Comparison of ENCODE assay signal across 8 cellular contexts in the genomic region with DNA sequence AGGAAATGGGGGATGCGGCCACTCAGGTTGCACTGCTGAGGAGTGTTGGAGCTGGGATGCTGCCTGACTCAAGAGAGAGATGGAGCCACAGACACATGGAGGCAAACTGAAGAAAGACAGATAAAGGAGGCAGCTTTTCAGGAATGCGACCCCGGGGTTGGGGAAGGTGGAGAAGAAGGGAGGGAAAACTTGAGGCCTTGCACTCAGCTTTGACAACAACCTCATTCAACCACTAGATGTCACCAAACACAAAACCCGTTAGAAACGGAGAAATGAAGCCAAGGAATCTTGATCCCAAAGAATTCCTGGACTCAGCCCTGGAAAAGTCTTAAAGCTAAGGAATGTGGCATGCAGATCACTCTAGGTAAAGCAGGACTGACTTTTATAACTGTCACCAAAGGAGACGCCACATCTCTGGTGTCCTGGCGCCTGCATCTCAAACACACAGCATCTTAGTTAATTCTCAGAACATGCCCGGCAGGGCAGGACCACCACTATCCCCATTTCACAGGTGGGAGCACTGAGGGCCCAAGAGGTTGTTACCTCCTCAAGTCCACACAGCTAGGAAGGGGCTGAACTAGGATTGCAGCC. TPM values are rescaled to one million over a fixed set of nuclear protein-coding genes. Genes with fewer than 3 reads are reported as not detected.
A peak's percentile ranks its signal among the peaks of the same experiment; 100 is the strongest.
DNase-seq lines count a peak whose midpoint lies in the region; ATAC-seq lines count a peak whose summit lies in the region.

No MANE protein-coding gene starts in this region.

- DNase-seq in NCI-H82 (lab: John Stamatoyannopoulos, UW) (peak; percentile 44), NCI-H82 treated with DMSO at 0.1 percent for 48 hours (lab: John Stamatoyannopoulos, UW; ENCODE audit: unreplicated experiment) (no peak), NCI-H460 (ENCODE audit: extremely low read depth, low read depth) (peak; percentile 63), dermis blood vessel endothelial cell (peak; percentile 90), lung microvascular endothelial cell (ENCODE audit: low read depth in 2 of 2) (peak; percentile 73 to 79), NOMO-1 (lab: John Stamatoyannopoulos, UW; ENCODE audit: unreplicated experiment in 2 of 2) (no peak)
- no peak for DNase-seq in NK-92 treated with Interleukin-12 subunit alpha and Interleukin-12 subunit beta, amount 100 ng/mL, for 24 hours (lab: John Stamatoyannopoulos, UW)

- no peak for ATAC-seq in HG03469 (IDR thresholded peaks at IDR 0.05; ENCODE audit: unreplicated experiment)

RNA-seq across cellular contexts. Expression of a gene that starts 59.6 kb away (rescaled TPM):
- 3.3 and 5.7 TPM in 2 replicates for total RNA-seq in NCI-H460 (2014; rRNA removed; shearing (Covaris generic))
- polyA plus RNA-seq in NCI-H460 (2014; cell fraction: nucleus; rRNA removed): 8.1 and 8.8 TPM in 2 replicates
- total RNA-seq in dermis blood vessel endothelial cell (39.9 and 106 TPM in 2 replicates), lung microvascular endothelial cell (10.7 and 19.8 TPM in 2 replicates)

Comparison
In these comparisons a context has a peak if more than half of its experiments do, and no peak if none do; other contexts are left out.
1. DNase-seq: peak in NCI-H82 (single experiment), NCI-H460 (single experiment), dermis blood vessel endothelial cell (single experiment) and lung microvascular endothelial cell (2 of 2); none in NCI-H82 treated with DMSO at 0.1 percent for 48 hours (single experiment), NK-92 treated with Interleukin-12 subunit alpha and Interleukin-12 subunit beta, amount 100 ng/mL, for 24 hours (single experiment) and NOMO-1 (0 of 2).